13 cellular contexts compared by ENCODE assay signal in the genomic region with DNA sequence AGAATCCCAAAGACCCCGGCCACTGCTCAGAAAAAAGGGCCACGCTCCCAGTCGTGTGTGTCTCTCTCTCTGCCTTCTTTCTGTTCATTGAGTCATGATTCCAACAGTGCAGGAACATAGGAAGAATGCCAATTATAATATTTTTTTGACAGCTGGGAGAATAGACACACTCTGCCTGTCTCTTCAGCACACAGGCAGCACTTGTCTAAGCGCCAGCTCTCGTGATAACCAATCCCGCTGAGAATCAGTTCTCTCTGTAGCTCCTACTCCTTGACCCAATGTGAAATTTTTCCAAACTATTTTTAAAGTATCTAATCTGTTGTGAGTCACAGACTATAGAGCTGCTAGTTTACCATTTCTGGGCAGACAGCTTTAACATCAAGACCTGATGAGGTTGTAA.
DNase-seq lines count a peak whose midpoint lies in the region; ATAC-seq and TF ChIP-seq lines count a peak whose summit lies in the region.
"Had no signal": no experiment of that assay in that cellular context is flagged by ENCODE, and none has a peak within 500 bp of the region (broad histone marks: within the 10 kb centered on the region; RNA-seq: fewer than 3 reads in every experiment).

No MANE protein-coding gene starts in this region.

- peaks cover 4 to 17% (median 12%) of the 10 kb centered on the region in 3 donors for H3K9me3 Mint-ChIP-seq in T-cell
- peaks cover 5% of the 10 kb centered on the region for H3K9me3 Mint-ChIP-seq in activated CD4-positive, alpha-beta T cell treated with anti-CD3 and anti-CD28 coated beads, Interleukin-2, amount 10 ng/mL, durations not matched to agents 24 days and 14 days

- H3K27me3 ChIP-seq in esophagus muscularis mucosa, result no peaks in the 10 kb centered on the region
- no peaks in the 10 kb centered on the region for H3K27me3 ChIP-seq in right lobe of liver
- no peaks in the 10 kb centered on the region for H3K27me3 ChIP-seq in suprapubic skin

- H3K27ac Mint-ChIP-seq in T-cell, result no peak overlapping the region
- no peak overlapping the region for H3K27ac Mint-ChIP-seq in activated CD4-positive, alpha-beta T cell treated with anti-CD3 and anti-CD28 coated beads, Interleukin-2, amount 10 ng/mL, durations not matched to agents 24 days and 14 days

- H3K4me1 Mint-ChIP-seq in T-cell, result peaks cover 2 to 8% (median 8%) of the 10 kb centered on the region in 3 donors
- H3K4me1 Mint-ChIP-seq in activated CD4-positive, alpha-beta T cell treated with anti-CD3 and anti-CD28 coated beads, Interleukin-2, amount 10 ng/mL, durations not matched to agents 24 days and 14 days, result peaks cover 3% of the 10 kb centered on the region

- TF ChIP-seq CTCF in esophagus muscularis mucosa (IDR thresholded peaks at IDR 0.05) (no peak), right lobe of liver (IDR thresholded peaks at IDR 0.05) (no peak), suprapubic skin (IDR thresholded peaks at IDR 0.05) (no peak)

- no peak overlapping the region for H3K4me3 Mint-ChIP-seq in T-cell
- H3K4me3 Mint-ChIP-seq in activated CD4-positive, alpha-beta T cell treated with anti-CD3 and anti-CD28 coated beads, Interleukin-2, amount 10 ng/mL, durations not matched to agents 24 days and 14 days, result no peak overlapping the region

- peak; percentile 28 to 83 for DNase-seq in NCI-H446 (lab: John Stamatoyannopoulos, UW)
- no peak for DNase-seq in esophagus muscularis mucosa (ENCODE audit: extremely low spot score)
- DNase-seq in right lobe of liver, result no peak
- peak; percentile 20 to 44 for DNase-seq in suprapubic skin (ENCODE audit: low spot score in 2 of 2)
- no peak for DNase-seq in stimulated activated CD4-positive, alpha-beta T cell treated with anti-CD3 and anti-CD28 coated beads, Interleukin-4, amount 100 ng/mL, for 4 hours
- DNase-seq in T-cell, result no peak
- DNase-seq in activated CD4-positive, alpha-beta T cell treated with anti-CD3 and anti-CD28 coated beads, Interleukin-2, amount 10 ng/mL, durations not matched to agents 24 days and 14 days, result no peak
- DNase-seq: activated naive CD4-positive, alpha-beta T cell; DMS79 treated with DMSO at 0.1 percent for 48 hours; NCI-H2107; SIG-M5; stimulated activated CD4-positive, alpha-beta T cell treated with anti-CD3 and anti-CD28 coated beads, Interleukin-12 subunit alpha, Interleukin-12 subunit beta, amount 100 ng/mL, for 4 hours had no signal

- TF ChIP-seq POLR2A in esophagus muscularis mucosa (IDR thresholded peaks at IDR 0.05; ENCODE audit: low read depth) (no peak), right lobe of liver (IDR thresholded peaks at IDR 0.05) (no peak), suprapubic skin (IDR thresholded peaks at IDR 0.05) (no peak)

- H3K27me3 Mint-ChIP-seq in T-cell, result no peaks in the 10 kb centered on the region
- H3K27me3 Mint-ChIP-seq in activated CD4-positive, alpha-beta T cell treated with anti-CD3 and anti-CD28 coated beads, Interleukin-2, amount 10 ng/mL, durations not matched to agents 24 days and 14 days, result no peaks in the 10 kb centered on the region

- peaks cover 36% of the 10 kb centered on the region for H3K36me3 Mint-ChIP-seq in T-cell
- H3K36me3 Mint-ChIP-seq in activated CD4-positive, alpha-beta T cell treated with anti-CD3 and anti-CD28 coated beads, Interleukin-2, amount 10 ng/mL, durations not matched to agents 24 days and 14 days (ENCODE audit: low read depth), result peaks cover 2% of the 10 kb centered on the region

- H3K4me1 ChIP-seq in esophagus muscularis mucosa (peaks cover 8 to 19% (median 15%) of the 10 kb centered on the region in 4 donors), right lobe of liver (no peaks in the 10 kb centered on the region), suprapubic skin (peaks cover 6% of the 10 kb centered on the region)

- POLR2A ChIA-PET in T-cell (lab: Charles Lee), result interaction anchor here in 1 of 2 donors (1.0 kb wide), 1 partner anchor 35 kb away, joined by 3 read pairs; no protein-coding TSS in a partner anchor

- CTCF ChIA-PET in T-cell (lab: Charles Lee), result interaction anchor here in 1 of 2 donors (1.1 kb wide), 1 partner anchor 15 kb away, joined by 3 read pairs; no protein-coding TSS in a partner anchor

- ATAC-seq in right lobe of liver (peak in 3 of 4 donors; percentile 12 to 38 (median 31)), GM21515 (IDR thresholded peaks at IDR 0.05; ENCODE audit: unreplicated experiment) (no peak), T-cell (replicated peaks in 1 of 4) (no peak)

- WGBS in esophagus muscularis mucosa, result 36% methylated on average over 6 of the region's 6 CpGs
- 65% methylated on average over 5 of the region's 6 CpGs for WGBS in right lobe of liver (ENCODE audit: insufficient coverage, low coverage, low lambda C conversion rate, missing lambda C conversion rate)
- 48% methylated on average over 6 of the region's 6 CpGs for WGBS in suprapubic skin

- no peak for TF ChIP-seq EP300 in esophagus muscularis mucosa (IDR thresholded peaks at IDR 0.05)
- no peak for TF ChIP-seq EP300 in suprapubic skin (IDR thresholded peaks at IDR 0.05)

- H3K27ac ChIP-seq in esophagus muscularis mucosa (replicated peaks in 1 of 4), result peak overlapping the region; percentile 29 to 66 (median 53)
- H3K27ac ChIP-seq in right lobe of liver, result no peak overlapping the region
- peak overlapping the region; percentile 31 for H3K27ac ChIP-seq in suprapubic skin

- intact Hi-C loops in esophagus muscularis mucosa (cut with DNase I) (no loop called here), right lobe of liver (cut with DNase I) (no loop called here)
- intact Hi-C loops in activated CD4-positive, alpha-beta T cell treated with anti-CD3 and anti-CD28 coated beads, Interleukin-2, amount 10 ng/mL, durations not matched to agents 24 days and 14 days (cut with micrococcal nuclease), result no loop called here

- no peaks in the 10 kb centered on the region for H3K36me3 ChIP-seq in esophagus muscularis mucosa
- H3K36me3 ChIP-seq in right lobe of liver, result no peaks in the 10 kb centered on the region
- H3K36me3 ChIP-seq in suprapubic skin, result peaks cover 9% of the 10 kb centered on the region

- H3K9me3 ChIP-seq in esophagus muscularis mucosa (peaks cover 0 to 7% (median 7%) of the 10 kb centered on the region in 4 donors), right lobe of liver (no peaks in the 10 kb centered on the region), suprapubic skin (no peaks in the 10 kb centered on the region)

- H3K4me3 ChIP-seq in esophagus muscularis mucosa (no peak overlapping the region), right lobe of liver (no peak overlapping the region), suprapubic skin (no peak overlapping the region)

Comparison
In these comparisons a context has a peak if more than half of its experiments do, and no peak if none do; other contexts are left out.
1. DNase-seq: peak in NCI-H446 (2 of 2) and suprapubic skin (2 of 2); none in esophagus muscularis mucosa (single experiment), right lobe of liver (0 of 3), stimulated activated CD4-positive, alpha-beta T cell treated with anti-CD3 and anti-CD28 coated beads, Interleukin-4, amount 100 ng/mL, for 4 hours (0 of 2), T-cell (0 of 34) and activated CD4-positive, alpha-beta T cell treated with anti-CD3 and anti-CD28 coated beads, Interleukin-2, amount 10 ng/mL, durations not matched to agents 24 days and 14 days (single experiment).
2. H3K27ac ChIP-seq: peak in esophagus muscularis mucosa (4 of 4) and suprapubic skin (single experiment); none in right lobe of liver (0 of 3).
3. ATAC-seq: peak in right lobe of liver (3 of 4); none in GM21515 (single experiment) and T-cell (0 of 4).